ENCODE assay signal across 20 cellular contexts in genomic region chr6:148658701-148659100, GRCh38.
DNase-seq lines count a peak whose midpoint lies in the region; ATAC-seq and FAIRE-seq lines count a peak whose summit lies in the region.
"Had no signal": no experiment of that assay in that cellular context is flagged by ENCODE, and none has a peak within 500 bp of the region (broad histone marks: within the 10 kb centered on the region; RNA-seq: fewer than 3 reads in every experiment).

No MANE protein-coding gene starts in this region.

- H3K14ac ChIP-seq in mesenchymal stem cell (ENCODE audit: low read length in 2 of 2): no peak overlapping the region

- H3K4me3 ChIP-seq in mesenchymal stem cell (ENCODE audit: insufficient read depth in 1 of 2, low read depth in 1 of 2, low read length in 2 of 2): no peak overlapping the region
- H3K4me3 ChIP-seq: BLaER1 had no signal

- FAIRE-seq in colon (lab: Jason Lieb, UNC): peak; percentile 38
- FAIRE-seq: A204.1, D721Med, GM12892, GM19239 had no signal

- H3K18ac ChIP-seq in mesenchymal stem cell (ENCODE audit: low read depth in 1 of 2, low read length in 2 of 2): no peak overlapping the region

- H3K9me3 ChIP-seq in mesenchymal stem cell (ENCODE audit: control insufficient read depth, low read length): peaks cover 24% of the 10 kb centered on the region

- no peaks in the 10 kb centered on the region for H3K79me1 ChIP-seq in mesenchymal stem cell (replicated peaks; ENCODE audit: low read length, poor library complexity, severe bottlenecking)

- H4K91ac ChIP-seq in mesenchymal stem cell (ENCODE audit: low read length): no peak overlapping the region

- H3K23ac ChIP-seq in mesenchymal stem cell (ENCODE audit: low read length in 2 of 2): no peak overlapping the region

- no peak overlapping the region for H3K27ac ChIP-seq in mesenchymal stem cell (ENCODE audit: low read length, poor library complexity, severe bottlenecking)
- H3K27ac ChIP-seq: 22Rv1, BLaER1 had no signal

- ATAC-seq in GM19452 (IDR thresholded peaks at IDR 0.05; ENCODE audit: unreplicated experiment) (no peak), GM18870 (IDR thresholded peaks at IDR 0.05; ENCODE audit: unreplicated experiment) (no peak)
- ATAC-seq: CD8-positive, alpha-beta T cell had no signal

- no peaks in the 10 kb centered on the region for H3K4me1 ChIP-seq in mesenchymal stem cell (ENCODE audit: control insufficient read depth, insufficient read depth, low read depth, low read length)
- H3K4me1 ChIP-seq: BLaER1 had no signal

- no peak overlapping the region for H2BK15ac ChIP-seq in mesenchymal stem cell (ENCODE audit: low read depth, poor library complexity, severe bottlenecking)

- no peak overlapping the region for H4K8ac ChIP-seq in mesenchymal stem cell (ENCODE audit: low read length)

- no peak overlapping the region for H3K4ac ChIP-seq in mesenchymal stem cell (ENCODE audit: low read depth in 1 of 2, low read length in 2 of 2)

- no peaks in the 10 kb centered on the region for H3K27me3 ChIP-seq in mesenchymal stem cell (ENCODE audit: control insufficient read depth in 1 of 2, insufficient read depth in 1 of 2, low read length in 2 of 2)
- H3K27me3 ChIP-seq: BLaER1 had no signal

- no peak overlapping the region for H2AFZ ChIP-seq in mesenchymal stem cell (ENCODE audit: low read depth, low read length)

- no peak overlapping the region for H2BK5ac ChIP-seq in mesenchymal stem cell (ENCODE audit: low read depth, low read length, poor library complexity, severe bottlenecking)

- no peak overlapping the region for H2AK5ac ChIP-seq in mesenchymal stem cell (ENCODE audit: low read length, severe bottlenecking)

- H2BK12ac ChIP-seq in mesenchymal stem cell (ENCODE audit: low read length in 2 of 2): no peak overlapping the region

- DNase-seq in H4 (ENCODE audit: low spot score) (peak; percentile 55), RPMI7951 (ENCODE audit: low read depth) (peak; percentile 2), mesenchymal stem cell (peak; percentile 25), GDM1 (lab: John Stamatoyannopoulos, UW) (no peak)
- DNase-seq: CD4-positive, CD25-positive, alpha-beta regulatory T cell; CD8-positive, alpha-beta T cell; DMS 273 treated with DMSO at 0.1 percent for 48 hours; DMS79 treated with DMSO at 0.1 percent for 48 hours; GOT3; H7; HCEC 1CT had no signal

- H3K36me3 ChIP-seq in mesenchymal stem cell (ENCODE audit: control insufficient read depth in 1 of 2, insufficient read depth in 2 of 2, low read depth in 1 of 2, low read length in 2 of 2): no peaks in the 10 kb centered on the region
- H3K36me3 ChIP-seq: BLaER1 had no signal

- no peak overlapping the region for H3K4me2 ChIP-seq in mesenchymal stem cell (ENCODE audit: low read length, poor library complexity, severe bottlenecking)
- H3K4me2 ChIP-seq: BLaER1 had no signal

- H3K9ac ChIP-seq in mesenchymal stem cell (ENCODE audit: low read length): no peak overlapping the region
- H3K9ac ChIP-seq: BLaER1 had no signal

- no peak overlapping the region for H2BK120ac ChIP-seq in mesenchymal stem cell (ENCODE audit: low read depth, low read length)
